10 cellular contexts compared by ENCODE assay signal in genomic region chrX:151153086-151153485, GRCh38. TPM values are rescaled to one million over a fixed set of nuclear protein-coding genes. Genes with fewer than 3 reads are reported as not detected.
DNase-seq lines count a peak whose midpoint lies in the region; ATAC-seq, FAIRE-seq and TF ChIP-seq lines count a peak whose summit lies in the region.
"Had no signal": no experiment of that assay in that cellular context is flagged by ENCODE, and none has a peak within 500 bp of the region (broad histone marks: within the 10 kb centered on the region; RNA-seq: fewer than 3 reads in every experiment).

No MANE protein-coding gene starts in this region.

- DNase-seq in NCI-H460 (ENCODE audit: extremely low read depth, low read depth) (peak; percentile 30), endodermal cell (peak; percentile 78), osteoblast (ENCODE audit: insufficient read length, low spot score, missing footprints) (no peak), D721Med (ENCODE audit: insufficient read length, low spot score) (no peak), esophagus muscularis mucosa (ENCODE audit: extremely low spot score) (no peak)
- DNase-seq: T-helper 17 cell had no signal

- H3K9me3 ChIP-seq in endodermal cell (ENCODE audit: control insufficient read depth, low read length) (no peaks in the 10 kb centered on the region), osteoblast (ENCODE audit: low read depth, low read length) (no peaks in the 10 kb centered on the region), esophagus muscularis mucosa (no peaks in the 10 kb centered on the region)

- FAIRE-seq in D721Med (lab: Jason Lieb, UNC) = no peak

- no peaks in the 10 kb centered on the region for H3K36me3 ChIP-seq in endodermal cell (ENCODE audit: control insufficient read depth, insufficient read depth, low read length)
- H3K36me3 ChIP-seq in osteoblast (ENCODE audit: insufficient read depth, low read length) = no peaks in the 10 kb centered on the region
- no peaks in the 10 kb centered on the region for H3K36me3 ChIP-seq in esophagus muscularis mucosa

- H2AFZ ChIP-seq in osteoblast (ENCODE audit: low read length) = no peak overlapping the region

- TF ChIP-seq EP300 in esophagus muscularis mucosa (IDR thresholded peaks at IDR 0.05) = no peak

- peaks cover 46% of the 10 kb centered on the region for H3K9me3 Mint-ChIP-seq in endodermal cell

- H3K4me3 Mint-ChIP-seq in endodermal cell = no peak overlapping the region
- H3K4me3 Mint-ChIP-seq: T-helper 17 cell had no signal

- WGBS in endodermal cell (ENCODE audit: insufficient coverage in 1 of 2, insufficient read length in 1 of 2), 2 experiments = 14 to 34% methylated on average over 1 to 9 of the region's 9 CpGs
- 33% methylated on average over 9 of the region's 9 CpGs for WGBS in esophagus muscularis mucosa

- H3K4me2 ChIP-seq in osteoblast (ENCODE audit: insufficient read depth, low read length) = no peak overlapping the region

- ATAC-seq in GM19467 (IDR thresholded peaks at IDR 0.05; ENCODE audit: unreplicated experiment) = no peak
- no peak for ATAC-seq in GM18861 (IDR thresholded peaks at IDR 0.05; ENCODE audit: unreplicated experiment)
- ATAC-seq: T-helper 17 cell had no signal

- H3K4me3 ChIP-seq in endodermal cell (ENCODE audit: low read length) = no peak overlapping the region
- H3K4me3 ChIP-seq in osteoblast (ENCODE audit: insufficient read depth, low read length) = no peak overlapping the region
- H3K4me3 ChIP-seq in esophagus muscularis mucosa = no peak overlapping the region

- no peak overlapping the region for H3K27ac Mint-ChIP-seq in endodermal cell
- H3K27ac Mint-ChIP-seq: T-helper 17 cell had no signal

- H3K27me3 ChIP-seq in endodermal cell (ENCODE audit: control insufficient read depth, insufficient read depth, low read length, poor library complexity, severe bottlenecking) (peaks cover 22% of the 10 kb centered on the region), osteoblast (ENCODE audit: insufficient read depth, low read length) (no peaks in the 10 kb centered on the region), esophagus muscularis mucosa (peaks cover 0 to 7% (median 0%) of the 10 kb centered on the region in 4 donors)

- peaks cover 60% of the 10 kb centered on the region for H3K27me3 Mint-ChIP-seq in endodermal cell (ENCODE audit: insufficient read depth)

- 0 out of 3 replicates have a peak, but pooled peaks have one; percentile 10 for TF ChIP-seq CTCF in GM12872 (IDR thresholded peaks at IDR 0.05; ENCODE audit: insufficient read depth, low read depth, low read length)
- peak; percentile 58 for TF ChIP-seq CTCF in endodermal cell (conservative IDR thresholded peaks at IDR 0.05)
- TF ChIP-seq CTCF in osteoblast (IDR thresholded peaks at IDR 0.05; ENCODE audit: extremely low read depth, low read depth, low read length) = peak; percentile 32
- TF ChIP-seq CTCF in D721Med (IDR thresholded peaks at IDR 0.05; ENCODE audit: insufficient read depth, missing control alignments) = no peak
- no peak for TF ChIP-seq CTCF in esophagus muscularis mucosa (IDR thresholded peaks at IDR 0.05)

- H3K27ac ChIP-seq in endodermal cell (ENCODE audit: low read depth, low read length) (no peak overlapping the region), osteoblast (ENCODE audit: low read depth, low read length) (no peak overlapping the region), esophagus muscularis mucosa (replicated peaks in 1 of 4) (no peak overlapping the region)

- H3K79me2 ChIP-seq in osteoblast (ENCODE audit: insufficient read depth, low read length) = no peaks in the 10 kb centered on the region

- intact Hi-C loops in esophagus muscularis mucosa (cut with DNase I) = loop anchor here (5.0 kb wide), 3 partner anchors 209 to 1484 kb away; partner anchors contain the start of gene GABRQ

- no peaks in the 10 kb centered on the region for H3K36me3 Mint-ChIP-seq in endodermal cell (ENCODE audit: low read depth)

- H3K4me1 ChIP-seq in endodermal cell (ENCODE audit: control insufficient read depth, insufficient read depth, low read length) (no peaks in the 10 kb centered on the region), osteoblast (ENCODE audit: insufficient read depth, low read length) (no peaks in the 10 kb centered on the region), esophagus muscularis mucosa (no peaks in the 10 kb centered on the region)

- TF ChIP-seq POLR2A in esophagus muscularis mucosa (IDR thresholded peaks at IDR 0.05; ENCODE audit: low read depth) = no peak

- no peak overlapping the region for H3K9ac ChIP-seq in endodermal cell (ENCODE audit: extremely low read depth, low read length, poor library complexity, severe bottlenecking)

- no peaks in the 10 kb centered on the region for H3K4me1 Mint-ChIP-seq in endodermal cell
- H3K4me1 Mint-ChIP-seq: T-helper 17 cell had no signal

- no peaks in the 10 kb centered on the region for H4K20me1 ChIP-seq in osteoblast (ENCODE audit: insufficient read depth, low read length)

RNA-seq across cellular contexts. Expression of gene GPR50, which starts 23.3 kb away (rescaled TPM):
- total RNA-seq in NCI-H460 (2014; rRNA removed; shearing (Covaris generic)) = not detected in 2 replicates
- polyA plus RNA-seq in NCI-H460 (2014; cell fraction: nucleus; rRNA removed) = not detected in 2 replicates
- under 1 TPM; 0.18 to 0.70 TPM for total RNA-seq in endodermal cell
- 0.96 TPM for polyA plus RNA-seq in endodermal cell (2013, experiment 1 of 2)
- 1.2 TPM for polyA plus RNA-seq in endodermal cell (2013, experiment 2 of 2)
- total RNA-seq in osteoblast = not detected in 2 replicates
- not detected for total RNA-seq in esophagus muscularis mucosa
- total RNA-seq: lung microvascular endothelial cell, T-helper 17 cell had no signal

Comparison
In these comparisons a context has a peak if more than half of its experiments do, and no peak if none do; other contexts are left out.
1. CTCF ChIP-seq: peak in GM12872 (single experiment), endodermal cell (single experiment) and osteoblast (single experiment); none in D721Med (single experiment) and esophagus muscularis mucosa (0 of 3).
2. DNase-seq: peak in NCI-H460 (single experiment) and endodermal cell (single experiment); none in osteoblast (single experiment), D721Med (single experiment) and esophagus muscularis mucosa (single experiment).